1 cellular context compared by ENCODE assay signal in genomic region chr1:53525595-53525994, GRCh38.
TF ChIP-seq lines count a peak whose summit lies in the region.

No MANE protein-coding gene starts in this region.

TF ChIP-seq in HepG2, 621 proteins besides CTCF, POLR2A, EP300 and RAD21 (continued from another document):
- no peak for TF ChIP-seq NR2F6 (IDR thresholded peaks at IDR 0.05)
- no peak for TF ChIP-seq NR2F6 (CRISPR knock-in tag; IDR thresholded peaks at IDR 0.05)
- no peak for TF ChIP-seq MBD4 (IDR thresholded peaks at IDR 0.05; ENCODE audit: borderline replicate concordance, low read length)
- TF ChIP-seq DR1 (CRISPR knock-in tag; IDR thresholded peaks at IDR 0.05), result no peak
- no peak for TF ChIP-seq KLF9 (CRISPR knock-in tag; IDR thresholded peaks at IDR 0.05; ENCODE audit: low read depth)
- TF ChIP-seq ISX (CRISPR knock-in tag; conservative IDR thresholded peaks at IDR 0.05), result no peak
